ENCODE assay signal across 15 cellular contexts in genomic region chr2:126971162-126971480, GRCh38.
DNase-seq lines count a peak whose midpoint lies in the region; ATAC-seq and TF ChIP-seq lines count a peak whose summit lies in the region.
"Had no signal": no experiment of that assay in that cellular context is flagged by ENCODE, and none has a peak within 500 bp of the region (broad histone marks: within the 10 kb centered on the region; RNA-seq: fewer than 3 reads in every experiment).

No MANE protein-coding gene starts in this region.

- ATAC-seq in right lobe of liver = no peak
- no peak for ATAC-seq in effector memory CD8-positive, alpha-beta T cell (replicated peaks)

- no peaks in the 10 kb centered on the region for H3K36me3 Mint-ChIP-seq in effector memory CD8-positive, alpha-beta T cell (ENCODE audit: insufficient read depth)

- H3K4me3 ChIP-seq in PC-9 (no peak overlapping the region), right lobe of liver (peak overlapping the region; percentile 4 to 30 (median 29)), stomach (peak overlapping the region in 3 of 4 donors; percentile 38 to 49 (median 47))

- peak overlapping the region in 1 of 2 donors; percentile 71 for H3K4me3 Mint-ChIP-seq in effector memory CD8-positive, alpha-beta T cell

- no peaks in the 10 kb centered on the region for H4K20me1 ChIP-seq in PC-9 (ENCODE audit: insufficient read depth)

- BruUV-seq in PC-9 (replicated peaks; lab: Mats Ljungman, UMichigan) = no TSS peak

- no peaks in the 10 kb centered on the region for H3K9me3 Mint-ChIP-seq in effector memory CD8-positive, alpha-beta T cell
- H3K9me3 Mint-ChIP-seq: central memory CD8-positive, alpha-beta T cell had no signal

- no peaks in the 10 kb centered on the region for H3F3A ChIP-seq in PC-9 (ENCODE audit: insufficient read depth, low read depth)

- no peaks in the 10 kb centered on the region for H3K9me3 ChIP-seq in PC-9 (ENCODE audit: insufficient read depth, low read depth)
- no peaks in the 10 kb centered on the region for H3K9me3 ChIP-seq in right lobe of liver
- no peaks in the 10 kb centered on the region for H3K9me3 ChIP-seq in stomach
- H3K9me3 ChIP-seq: heart left ventricle, SJSA1 had no signal

- peaks cover 2 to 4% of the 10 kb centered on the region in 2 donors for H3K4me1 Mint-ChIP-seq in effector memory CD8-positive, alpha-beta T cell (ENCODE audit: low read depth in 2 of 2)

- H3K79me2 ChIP-seq in PC-9 (ENCODE audit: low read depth) = no peaks in the 10 kb centered on the region

- POLR2A ChIA-PET in PC-9 (lab: Charles Lee; ENCODE audit: unreplicated experiment) = no interaction called here

- TF ChIP-seq POLR2A in right lobe of liver (IDR thresholded peaks at IDR 0.05) (no peak), stomach (IDR thresholded peaks at IDR 0.05) (no peak)

- no peak overlapping the region for H3K27ac Mint-ChIP-seq in effector memory CD8-positive, alpha-beta T cell

- WGBS in right lobe of liver (ENCODE audit: insufficient coverage, low coverage, low lambda C conversion rate, missing lambda C conversion rate) = 33% methylated on average over 3 of the region's 14 CpGs
- WGBS in stomach, 5 donors = 76 to 87% (median 81%) methylated on average over 10 to 14 of the region's 14 CpGs

- TF ChIP-seq EP300 in stomach (IDR thresholded peaks at IDR 0.05) = no peak

- peak overlapping the region; percentile 80; the same call in 1 of the 2 replicates for H3K4me2 ChIP-seq in PC-9

- peaks cover 92% of the 10 kb centered on the region for H3K27me3 ChIP-seq in PC-9 (ENCODE audit: insufficient read depth, low read depth)
- no peaks in the 10 kb centered on the region for H3K27me3 ChIP-seq in right lobe of liver
- H3K27me3 ChIP-seq in stomach = peaks cover 0 to 23% (median 5%) of the 10 kb centered on the region in 3 donors

- H2AFZ ChIP-seq in PC-9 = no peak overlapping the region

- peaks cover 70 to 76% of the 10 kb centered on the region in 2 donors for H3K27me3 Mint-ChIP-seq in effector memory CD8-positive, alpha-beta T cell

- H3K27ac ChIP-seq in PC-9 = no peak overlapping the region
- H3K27ac ChIP-seq in right lobe of liver = peak overlapping the region in 1 of 3 donors; percentile 22
- H3K27ac ChIP-seq in stomach = peak overlapping the region in 1 of 5 donors; percentile 4
- H3K27ac ChIP-seq: SJSA1, WERI-Rb-1 had no signal

- peak; percentile 45 for DNase-seq in CMK (ENCODE audit: low read depth)
- no peak for DNase-seq in PC-9
- peak in 1 of 3 donors; percentile 52 for DNase-seq in right lobe of liver
- no peak for DNase-seq in stomach
- DNase-seq in NCI-H2107 treated with DMSO at 0.1 percent for 48 hours (lab: John Stamatoyannopoulos, UW; ENCODE audit: unreplicated experiment) = no peak
- no peak for DNase-seq in AG08395 (ENCODE audit: low spot score)
- DNase-seq in NCI-H1417 treated with DMSO at 0.1 percent for 48 hours (lab: John Stamatoyannopoulos, UW) = no peak
- DNase-seq in effector memory CD8-positive, alpha-beta T cell = no peak
- DNase-seq: effector CD4-positive, alpha-beta T cell; NCI-H1105; stimulated activated CD4-positive, alpha-beta T cell treated with anti-CD3 and anti-CD28 coated beads, Interleukin-4, amount 100 ng/mL, for 24 hours had no signal

- H3K4me1 ChIP-seq in PC-9 (replicated peaks; ENCODE audit: insufficient read depth) (no peaks in the 10 kb centered on the region), right lobe of liver (peaks cover 0 to 6% (median 4%) of the 10 kb centered on the region in 4 donors), stomach (peaks cover 5 to 14% (median 10%) of the 10 kb centered on the region in 4 donors)

- intact Hi-C loops in PC-9 (cut with micrococcal nuclease; ENCODE audit: unreplicated experiment) (loop anchor here (5.0 kb wide), 2 partner anchors 201 to 1224 kb away; no protein-coding TSS in a partner anchor), right lobe of liver (cut with DNase I) (no loop called here), stomach (cut with DNase I; ENCODE audit: low total_unique reads) (no loop called here)

- no peaks in the 10 kb centered on the region for H3K36me3 ChIP-seq in PC-9 (ENCODE audit: low read depth)
- H3K36me3 ChIP-seq in right lobe of liver = no peaks in the 10 kb centered on the region
- H3K36me3 ChIP-seq in stomach = no peaks in the 10 kb centered on the region
- H3K36me3 ChIP-seq: heart left ventricle, SJSA1, WERI-Rb-1 had no signal

- CTCF ChIA-PET in PC-9 (lab: Charles Lee) = no interaction called here

- no peak for TF ChIP-seq CTCF in PC-9 (conservative IDR thresholded peaks at IDR 0.05)
- TF ChIP-seq CTCF in right lobe of liver (IDR thresholded peaks at IDR 0.05) = no peak
- TF ChIP-seq CTCF in stomach (IDR thresholded peaks at IDR 0.05) = no peak

- no peaks in the 10 kb centered on the region for H3K9me2 ChIP-seq in PC-9 (ENCODE audit: insufficient read depth)
